In the genomic region with DNA sequence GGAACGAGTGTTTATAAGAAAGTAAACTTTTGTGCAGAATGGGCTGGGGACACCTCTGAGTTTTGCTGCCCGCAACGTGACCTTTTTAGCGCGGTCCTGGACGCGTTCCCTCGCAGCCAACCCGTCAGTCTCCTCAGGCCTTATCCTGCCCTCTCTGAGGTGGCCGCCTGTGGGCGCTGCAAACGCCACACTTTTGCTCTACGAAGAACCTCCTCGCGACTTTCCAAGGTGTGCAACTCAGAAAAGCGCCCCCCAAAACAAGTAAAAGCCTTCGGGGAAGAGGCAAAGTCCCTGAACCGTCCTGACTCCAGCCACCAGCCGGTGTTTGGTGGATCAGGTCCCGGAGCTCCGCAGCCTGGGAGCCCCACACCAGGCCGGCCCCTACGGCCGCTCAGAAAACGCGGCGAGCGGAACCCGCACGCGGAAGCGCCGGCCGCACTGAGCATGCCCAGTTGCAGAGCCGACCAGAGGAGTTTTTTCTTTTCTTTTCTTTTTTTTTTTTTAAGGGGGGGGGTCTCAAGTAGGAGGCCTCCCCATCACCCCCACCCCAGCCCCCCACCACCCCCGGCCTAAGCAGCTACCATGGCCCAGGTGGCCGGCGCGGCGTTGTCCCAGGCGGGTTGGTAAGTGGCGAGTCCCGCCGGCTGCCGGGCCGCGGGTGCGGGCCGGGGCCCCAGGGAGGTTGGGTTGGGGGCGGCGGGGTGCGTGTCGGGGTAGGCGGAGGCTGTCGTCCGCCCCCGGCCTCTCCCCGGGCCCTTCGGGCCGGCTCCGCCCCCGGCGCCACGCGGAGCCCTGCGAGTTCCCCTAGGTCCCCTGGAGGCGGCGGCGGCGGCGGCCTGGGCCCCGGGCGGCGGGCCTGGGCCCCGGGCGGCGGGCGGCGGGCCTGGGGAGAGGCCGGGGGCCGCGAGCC, we compare ENCODE assay signal across 8 cellular contexts. TPM values are rescaled to one million over a fixed set of nuclear protein-coding genes. Genes with fewer than 3 reads are reported as not detected.
DNase-seq lines count a peak whose midpoint lies in the region; ATAC-seq and TF ChIP-seq lines count a peak whose summit lies in the region.

TDRD3 (plus strand) TSS at position 438 of the 910 bp plus-strand sequence; CDS start at position 583, 145 bp downstream.

- no peaks in the 10 kb centered on the region for H3K9me3 Mint-ChIP-seq in CD8-positive, alpha-beta memory T cell
- no peaks in the 10 kb centered on the region for H3K9me3 Mint-ChIP-seq in activated CD8-positive, alpha-beta T cell treated with anti-CD3 and anti-CD28 coated beads, Interleukin-2, amount 10 ng/mL, durations not matched to agents 7 days and 5 days (ENCODE audit: insufficient read depth)

- ATAC-seq in GM19438 (IDR thresholded peaks at IDR 0.05; ENCODE audit: low read depth, unreplicated experiment) (peak; percentile 63), HG03571 (IDR thresholded peaks at IDR 0.05; ENCODE audit: unreplicated experiment) (peak; percentile 57), lung (ENCODE audit: insufficient read depth, low FRiP score) (peak; percentile 78)
- peak; percentile 76 for ATAC-seq in activated CD8-positive, alpha-beta T cell treated with anti-CD3 and anti-CD28 coated beads, Interleukin-2, amount 10 ng/mL, durations not matched to agents 7 days and 5 days

- H3K4me1 Mint-ChIP-seq in CD8-positive, alpha-beta memory T cell, result peaks cover 30 to 47% (median 44%) of the 10 kb centered on the region in 3 donors
- H3K4me1 Mint-ChIP-seq in activated CD8-positive, alpha-beta T cell treated with anti-CD3 and anti-CD28 coated beads, Interleukin-2, amount 10 ng/mL, durations not matched to agents 7 days and 5 days (ENCODE audit: low read depth), result peaks cover 36% of the 10 kb centered on the region

- TF ChIP-seq CTCF in lung (IDR thresholded peaks at IDR 0.05; ENCODE audit: control extremely low read depth, extremely low read depth), result peak; percentile 41

- H3K27me3 ChIP-seq in CD8-positive, alpha-beta memory T cell (ENCODE audit: insufficient read depth, low read length, poor library complexity, severe bottlenecking), result no peaks in the 10 kb centered on the region
- no peaks in the 10 kb centered on the region for H3K27me3 ChIP-seq in ectodermal cell (ENCODE audit: control insufficient read depth, insufficient read depth, low read length, poor library complexity, severe bottlenecking)
- H3K27me3 ChIP-seq in lung (ENCODE audit: control insufficient read depth, insufficient read depth), result no peaks in the 10 kb centered on the region

- peak within 1 kb of the TSS; percentile 96 to 99 (median 97) for H3K27ac Mint-ChIP-seq in CD8-positive, alpha-beta memory T cell
- peak within 1 kb of the TSS; percentile 95 for H3K27ac Mint-ChIP-seq in activated CD8-positive, alpha-beta T cell treated with anti-CD3 and anti-CD28 coated beads, Interleukin-2, amount 10 ng/mL, durations not matched to agents 7 days and 5 days

- H3K9me3 ChIP-seq in CD8-positive, alpha-beta memory T cell (ENCODE audit: low read length), result no peaks in the 10 kb centered on the region
- H3K9me3 ChIP-seq in ectodermal cell (ENCODE audit: control insufficient read depth, low read length) (no peaks in the 10 kb centered on the region), lung (ENCODE audit: control insufficient read depth in 2 of 2, insufficient read depth in 1 of 2, low read length in 1 of 2) (no peaks in the 10 kb centered on the region)

- H3K36me3 Mint-ChIP-seq in CD8-positive, alpha-beta memory T cell, result peaks cover 0 to 15% (median 0%) of the 10 kb centered on the region in 3 donors
- H3K36me3 Mint-ChIP-seq in activated CD8-positive, alpha-beta T cell treated with anti-CD3 and anti-CD28 coated beads, Interleukin-2, amount 10 ng/mL, durations not matched to agents 7 days and 5 days (ENCODE audit: low read depth), result no peaks in the 10 kb centered on the region

- peaks cover 23% of the 10 kb centered on the region for H3K4me1 ChIP-seq in CD8-positive, alpha-beta memory T cell (ENCODE audit: insufficient read depth, low read length)
- peaks cover 7% of the 10 kb centered on the region for H3K4me1 ChIP-seq in ectodermal cell (ENCODE audit: control insufficient read depth, insufficient read depth, low read length)
- H3K4me1 ChIP-seq in lung (ENCODE audit: control insufficient read depth in 2 of 2, insufficient read depth in 2 of 2, low read length in 2 of 2), result peaks cover 0 to 15% of the 10 kb centered on the region in 2 donors

- H3K27me3 Mint-ChIP-seq in CD8-positive, alpha-beta memory T cell, result no peaks in the 10 kb centered on the region
- H3K27me3 Mint-ChIP-seq in activated CD8-positive, alpha-beta T cell treated with anti-CD3 and anti-CD28 coated beads, Interleukin-2, amount 10 ng/mL, durations not matched to agents 7 days and 5 days (ENCODE audit: low read depth), result peaks cover 4% of the 10 kb centered on the region

- CTCF ChIA-PET in CD8-positive, alpha-beta memory T cell (lab: Charles Lee), result interaction anchor here (1.0 to 2.3 kb wide), 4 partner anchors 25 to 34 kb away, joined by 3 to 11 read pairs (median 6); no protein-coding TSS in a partner anchor
- CTCF ChIA-PET in activated CD8-positive, alpha-beta T cell treated with anti-CD3 and anti-CD28 coated beads, Interleukin-2, amount 10 ng/mL, durations not matched to agents 7 days and 5 days (lab: Charles Lee), result interaction anchor here (1.1 to 1.5 kb wide), 6 partner anchors 10 to 56 kb away, joined by 3 to 8 read pairs (median 6); no protein-coding TSS in a partner anchor

- WGBS in ectodermal cell, 2 experiments, result 0% methylated on average over 80 of the region's 82 CpGs
- WGBS in lung, 2 donors, result 0% methylated on average over 46 to 82 of the region's 82 CpGs

- POLR2A ChIA-PET in CD8-positive, alpha-beta memory T cell (lab: Charles Lee), result interaction anchor here (1.4 kb wide), 1 partner anchor 1005 kb away, joined by 4 read pairs; no protein-coding TSS in a partner anchor
- POLR2A ChIA-PET in activated CD8-positive, alpha-beta T cell treated with anti-CD3 and anti-CD28 coated beads, Interleukin-2, amount 10 ng/mL, durations not matched to agents 7 days and 5 days (lab: Charles Lee), result interaction anchor here (0.8 to 1.3 kb wide), 4 partner anchors 15 to 231 kb away, joined by 3 to 6 read pairs (median 4); no protein-coding TSS in a partner anchor

- no peaks in the 10 kb centered on the region for H3K36me3 ChIP-seq in CD8-positive, alpha-beta memory T cell (ENCODE audit: insufficient read depth, low read length)
- H3K36me3 ChIP-seq in ectodermal cell (ENCODE audit: control insufficient read depth, insufficient read depth, low read length), result no peaks in the 10 kb centered on the region
- no peaks in the 10 kb centered on the region for H3K36me3 ChIP-seq in lung (ENCODE audit: control insufficient read depth in 2 of 2, insufficient read depth in 2 of 2, low read length in 2 of 2)

- peak; percentile 63 to 88 (median 83) for DNase-seq in CD8-positive, alpha-beta memory T cell
- DNase-seq in NCI-H82 treated with DMSO at 0.1 percent for 48 hours (lab: John Stamatoyannopoulos, UW; ENCODE audit: unreplicated experiment), result peak; percentile 79
- DNase-seq in activated CD8-positive, alpha-beta T cell treated with anti-CD3 and anti-CD28 coated beads, Interleukin-2, amount 10 ng/mL, durations not matched to agents 7 days and 5 days, result peak; percentile 89
- peak; percentile 83 for DNase-seq in lung (ENCODE audit: low spot score)
- DNase-seq in stimulated activated CD4-positive, alpha-beta T cell treated with anti-CD3 and anti-CD28 coated beads, TNF-alpha, amount 100 ng/mL, for 4 hours (ENCODE audit: low read depth in 3 of 3), result peak; percentile 60 to 67 (median 65)

- H3K27ac ChIP-seq in CD8-positive, alpha-beta memory T cell (ENCODE audit: low read depth, low read length), result peak within 1 kb of the TSS; percentile 86
- H3K27ac ChIP-seq in ectodermal cell (ENCODE audit: insufficient read depth, low read depth, low read length, poor library complexity, severe bottlenecking) (peak within 1 kb of the TSS; percentile 93), lung (ENCODE audit: low read depth in 1 of 2, low read length in 1 of 2) (peak within 1 kb of the TSS; percentile 99)

- H3K4me3 Mint-ChIP-seq in CD8-positive, alpha-beta memory T cell, result peak within 1 kb of the TSS; percentile 94 to 99 (median 97)
- H3K4me3 Mint-ChIP-seq in activated CD8-positive, alpha-beta T cell treated with anti-CD3 and anti-CD28 coated beads, Interleukin-2, amount 10 ng/mL, durations not matched to agents 7 days and 5 days, result peak within 1 kb of the TSS; percentile 89

- peak within 1 kb of the TSS; percentile 99 for H3K4me3 ChIP-seq in CD8-positive, alpha-beta memory T cell (ENCODE audit: low read length)
- H3K4me3 ChIP-seq in ectodermal cell (ENCODE audit: insufficient read depth, low read depth, low read length), result peak within 1 kb of the TSS; percentile 73
- peak within 1 kb of the TSS; percentile 91 for H3K4me3 ChIP-seq in lung

RNA-seq across cellular contexts. Expression of gene TDRD3, which starts in this region (rescaled TPM):
- 10 to 100 TPM; 21.2 to 22.7 TPM for total RNA-seq in CD8-positive, alpha-beta memory T cell
- polyA plus RNA-seq in CD8-positive, alpha-beta memory T cell, result 8.7 TPM
- total RNA-seq in activated CD8-positive, alpha-beta T cell treated with anti-CD3 and anti-CD28 coated beads, Interleukin-2, amount 10 ng/mL, durations not matched to agents 7 days and 5 days, result 10 to 100 TPM; 21.7 to 22.2 TPM
- polyA plus RNA-seq in ectodermal cell (2013, experiment 1 of 4), result 24.5 TPM
- polyA plus RNA-seq in ectodermal cell (2013, experiment 2 of 4), result 25.0 TPM
- polyA plus RNA-seq in ectodermal cell (2013, experiment 3 of 4), result 21.3 TPM
- polyA plus RNA-seq in ectodermal cell (2013, experiment 4 of 4), result 24.1 TPM
- 10 to 100 TPM; 25.4 to 56.7 TPM for total RNA-seq in lung
- polyA plus RNA-seq in lung, result 10 to 100 TPM in 1 of 2 donors, 1 to 10 TPM in 1; 6.5 to 13.4 TPM

Comparison
In these comparisons a context has a peak if more than half of its experiments do, and no peak if none do; other contexts are left out.
1. Peak in every context shown above with its lines: DNase-seq, ATAC-seq, H3K4me3 ChIP-seq and H3K27ac ChIP-seq.